15 cellular contexts compared by ENCODE assay signal in genomic region chr9:445033-445432, GRCh38. TPM values are rescaled to one million over a fixed set of nuclear protein-coding genes. Genes with fewer than 3 reads are reported as not detected.
DNase-seq lines count a peak whose midpoint lies in the region; ATAC-seq and TF ChIP-seq lines count a peak whose summit lies in the region.
"Had no signal": no experiment of that assay in that cellular context is flagged by ENCODE, and none has a peak within 500 bp of the region (broad histone marks: within the 10 kb centered on the region; RNA-seq: fewer than 3 reads in every experiment).

No MANE protein-coding gene starts in this region.

- H3K36me3 Mint-ChIP-seq in IgD-negative memory B cell: no peaks in the 10 kb centered on the region
- H3K36me3 Mint-ChIP-seq in endothelial cell (ENCODE audit: low read depth, unreplicated experiment): peaks cover 30% of the 10 kb centered on the region
- H3K36me3 Mint-ChIP-seq in naive thymus-derived CD4-positive, alpha-beta T cell: peaks cover 18 to 81% (median 53%) of the 10 kb centered on the region in 5 donors

- H3K27me3 ChIP-seq in naive thymus-derived CD4-positive, alpha-beta T cell (ENCODE audit: control insufficient read depth in 2 of 2, insufficient read depth in 2 of 2, low read length in 2 of 2): no peaks in the 10 kb centered on the region

- H3K27ac Mint-ChIP-seq in IgD-negative memory B cell: peak overlapping the region; percentile 15 to 74 (median 39)
- H3K27ac Mint-ChIP-seq in endothelial cell (ENCODE audit: unreplicated experiment): no peak overlapping the region
- peak overlapping the region in 7 of 9 donors; percentile 2 to 58 (median 54) for H3K27ac Mint-ChIP-seq in naive thymus-derived CD4-positive, alpha-beta T cell

- in situ Hi-C loops in Caki2 (cut with HindIII; ENCODE audit: low pct_unique_long_range_greater_than_20kb, low sequenced_read_pairs): no loop called here
- in situ Hi-C loops in GM13976 (cut with MboI; ENCODE audit: low sequenced_read_pairs, unreplicated experiment): no loop called here

- intact Hi-C loops in naive thymus-derived CD4-positive, alpha-beta T cell (cut with micrococcal nuclease): loop anchor here in 1 of 2 donors (5.0 kb wide), 1 partner anchor 33 kb away; no protein-coding TSS in a partner anchor

- H3K27ac ChIP-seq in naive thymus-derived CD4-positive, alpha-beta T cell (ENCODE audit: low read depth, low read length): no peak overlapping the region
- H3K27ac ChIP-seq: HL-60, SK-N-MC had no signal

- ATAC-seq in naive thymus-derived CD4-positive, alpha-beta T cell: no peak
- ATAC-seq: mucosa of descending colon had no signal

- TF ChIP-seq CTCF in endothelial cell (IDR thresholded peaks at IDR 0.05; ENCODE audit: unreplicated experiment): no peak
- no peak for TF ChIP-seq CTCF in GM13976 (IDR thresholded peaks at IDR 0.05; ENCODE audit: borderline replicate concordance, control extremely low read depth, extremely low read depth, insufficient read depth, missing control alignments)

- POLR2A ChIA-PET in naive thymus-derived CD4-positive, alpha-beta T cell (lab: Charles Lee): interaction anchor here (0.5 kb wide), 1 partner anchor 227 kb away, joined by 3 read pairs; no protein-coding TSS in a partner anchor

- H3K36me3 ChIP-seq in naive thymus-derived CD4-positive, alpha-beta T cell (ENCODE audit: control insufficient read depth in 2 of 3, insufficient read depth in 3 of 3, low read length in 3 of 3): peaks cover 25 to 89% (median 31%) of the 10 kb centered on the region in 3 experiments

- H3K4me1 ChIP-seq in naive thymus-derived CD4-positive, alpha-beta T cell (ENCODE audit: control insufficient read depth in 2 of 2, insufficient read depth in 2 of 2, low read length in 2 of 2): peaks cover 11 to 14% of the 10 kb centered on the region in 2 donors

- DNase-seq in Caki2 (ENCODE audit: low read depth) (peak; percentile 85), endothelial cell (ENCODE audit: low spot score) (no peak), LoVo (ENCODE audit: low spot score) (no peak), NCI-H446 (lab: John Stamatoyannopoulos, UW) (no peak), GM13976 (ENCODE audit: low spot score) (no peak), putamen (ENCODE audit: low spot score) (no peak)
- DNase-seq in naive thymus-derived CD4-positive, alpha-beta T cell: no peak
- DNase-seq: caudate nucleus, glutamatergic neuron, NCI-H1105 treated with DMSO at 0.1 percent for 48 hours, NCI-H748 treated with DMSO at 0.1 percent for 48 hours had no signal

- H3K9me3 ChIP-seq in naive thymus-derived CD4-positive, alpha-beta T cell (ENCODE audit: control insufficient read depth in 2 of 3, low read length in 3 of 3): no peaks in the 10 kb centered on the region
- H3K9me3 ChIP-seq: mucosa of descending colon had no signal

- CTCF ChIA-PET in naive thymus-derived CD4-positive, alpha-beta T cell (lab: Charles Lee): no interaction called here

- H3K4me3 ChIP-seq in naive thymus-derived CD4-positive, alpha-beta T cell (ENCODE audit: low read length): no peak overlapping the region
- H3K4me3 ChIP-seq: mucosa of descending colon, SK-N-MC had no signal

- H3K4me3 Mint-ChIP-seq in IgD-negative memory B cell: no peak overlapping the region
- H3K4me3 Mint-ChIP-seq in endothelial cell (ENCODE audit: unreplicated experiment): peak overlapping the region; percentile 23
- no peak overlapping the region for H3K4me3 Mint-ChIP-seq in naive thymus-derived CD4-positive, alpha-beta T cell

- no peaks in the 10 kb centered on the region for H3K9me3 Mint-ChIP-seq in IgD-negative memory B cell
- peaks cover 9% of the 10 kb centered on the region for H3K9me3 Mint-ChIP-seq in endothelial cell (ENCODE audit: unreplicated experiment)
- H3K9me3 Mint-ChIP-seq in naive thymus-derived CD4-positive, alpha-beta T cell: no peaks in the 10 kb centered on the region

- H3K27me3 Mint-ChIP-seq in IgD-negative memory B cell (no peaks in the 10 kb centered on the region), endothelial cell (ENCODE audit: unreplicated experiment) (no peaks in the 10 kb centered on the region)
- H3K27me3 Mint-ChIP-seq in naive thymus-derived CD4-positive, alpha-beta T cell: no peaks in the 10 kb centered on the region

- H3K4me1 Mint-ChIP-seq in IgD-negative memory B cell (peaks cover 7 to 8% (median 8%) of the 10 kb centered on the region in 3 donors), endothelial cell (ENCODE audit: unreplicated experiment) (no peaks in the 10 kb centered on the region)
- H3K4me1 Mint-ChIP-seq in naive thymus-derived CD4-positive, alpha-beta T cell: peaks cover 11 to 46% (median 25%) of the 10 kb centered on the region in 7 donors

RNA-seq across cellular contexts. Expression of gene KANK1, which starts 59.5 kb away (rescaled TPM):
- 64.6 and 67.3 TPM in 2 replicates for total RNA-seq in Caki2 (2014; rRNA removed; shearing (Covaris generic); ENCODE audit: low replicate concordance)
- polyA plus RNA-seq in IgD-negative memory B cell: 4.2 TPM
- 18.4 TPM for total RNA-seq in endothelial cell (ENCODE audit: unreplicated experiment)
- 10 to 100 TPM in 3 of 5 experiments, 1 to 10 TPM in 2; 2.4 to 47.2 (median 21.5) TPM for total RNA-seq in naive thymus-derived CD4-positive, alpha-beta T cell
- 10 to 100 TPM in 1 of 2 donors, 1 to 10 TPM in 1; 9.3 to 29.8 TPM for polyA plus RNA-seq in naive thymus-derived CD4-positive, alpha-beta T cell
